In the genomic region with DNA sequence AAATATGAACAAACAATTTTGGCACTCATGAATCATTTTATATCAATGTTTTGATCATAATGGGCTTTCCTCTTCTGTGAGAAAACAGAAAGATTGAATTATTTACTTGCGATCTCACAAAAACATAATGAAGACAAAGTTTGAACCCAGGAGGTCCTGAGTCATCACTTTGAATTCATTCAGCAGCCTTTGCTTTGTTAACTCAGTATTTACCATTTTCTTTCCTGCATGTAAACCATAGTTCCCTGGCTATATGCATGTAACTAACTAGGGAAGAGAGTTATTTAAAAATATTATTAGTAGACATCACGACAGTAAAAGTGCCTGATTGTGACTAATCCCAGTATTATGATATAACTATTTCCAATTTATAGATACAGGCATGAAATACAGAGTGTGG, we compare ENCODE assay signal across 19 cellular contexts.
DNase-seq lines count a peak whose midpoint lies in the region; ATAC-seq, FAIRE-seq and TF ChIP-seq lines count a peak whose summit lies in the region.
"Had no signal": no experiment of that assay in that cellular context is flagged by ENCODE, and none has a peak within 500 bp of the region (broad histone marks: within the 10 kb centered on the region; RNA-seq: fewer than 3 reads in every experiment).

No MANE protein-coding gene starts in this region.

- H4K20me1 ChIP-seq in H1 (replicated peaks in 1 of 2; ENCODE audit: control insufficient read depth in 1 of 2, insufficient read depth in 2 of 2, low read length in 2 of 2), result no peaks in the 10 kb centered on the region

- WGBS in H1 (ENCODE audit: extremely low coverage in 1 of 2, insufficient coverage in 1 of 2, insufficient read length in 1 of 2, insufficient replicate concordance in 2 of 2, low coverage in 1 of 2, low lambda C conversion rate in 2 of 2, missing lambda C conversion rate in 1 of 2), 2 experiments, result 55% methylated on average over 2 of the region's 2 CpGs; no CpG with 5 or more reads in 1 of the 2 experiments

- H3K4me1 Mint-ChIP-seq in natural killer cell treated with Interleukin-12 subunit alpha and Interleukin-12 subunit beta and Interleukin-15 and Interleukin-18, amount 100 ng/mL, for 72 hours (ENCODE audit: low read depth in 2 of 2), result no peaks in the 10 kb centered on the region
- no peaks in the 10 kb centered on the region for H3K4me1 Mint-ChIP-seq in stimulated activated naive B cell treated with anti-CD40 and anti-IgM and Interleukin-4, amounts not matched to agents 10 μg/mL and 1 μg/mL and 100 μg/mL, for 72 hours
- H3K4me1 Mint-ChIP-seq: CD4-positive, alpha-beta memory T cell had no signal

- H4K91ac ChIP-seq in H1 (replicated peaks; ENCODE audit: insufficient read length, low read length), result no peak overlapping the region

- ATAC-seq in natural killer cell treated with Interleukin-12 subunit alpha and Interleukin-12 subunit beta and Interleukin-15 and Interleukin-18, amount 100 ng/mL, for 72 hours, result no peak
- no peak for ATAC-seq in stimulated activated naive B cell treated with anti-CD40 and anti-IgM and Interleukin-4, amounts not matched to agents 10 μg/mL and 1 μg/mL and 100 μg/mL, for 72 hours (replicated peaks)

- H2BK120ac ChIP-seq in H1 (replicated peaks; ENCODE audit: low read depth, low read length), result no peak overlapping the region

- H3K36me3 ChIP-seq in ACC112 (ENCODE audit: insufficient read depth, low read length) (no peaks in the 10 kb centered on the region), HUES6 (ENCODE audit: control insufficient read depth, insufficient read depth, low read length) (no peaks in the 10 kb centered on the region), H1 (ENCODE audit: control insufficient read depth in 2 of 4, insufficient read depth in 4 of 4, low read length in 3 of 4) (no peaks in the 10 kb centered on the region)
- H3K36me3 ChIP-seq: BE2C had no signal

- no peak overlapping the region for H3K27ac ChIP-seq in ACC112 (ENCODE audit: low read depth, low read length)
- peak overlapping the region; percentile 53; the same call in 1 of the 2 replicates for H3K27ac ChIP-seq in HUES6 (ENCODE audit: low read depth, low read length)
- H3K27ac ChIP-seq in H1 (ENCODE audit: low read depth, low read length), result no peak overlapping the region
- H3K27ac ChIP-seq: C4-2B, HL-60 had no signal

- H2BK15ac ChIP-seq in H1 (ENCODE audit: low read length), result no peak overlapping the region

- POLR2A ChIA-PET in H1 (lab: Charles Lee; ENCODE audit: partially characterized antibody), result no interaction called here

- H3K4ac ChIP-seq in H1 (replicated peaks; ENCODE audit: insufficient read length, low read depth, low read length), result no peak overlapping the region

- H2BK12ac ChIP-seq in H1 (ENCODE audit: low read depth, low read length), result no peak overlapping the region

- no peak overlapping the region for H2AK5ac ChIP-seq in H1 (ENCODE audit: low read depth, low read length)

- peak overlapping the region; percentile 71 for H2AFZ ChIP-seq in ACC112 (ENCODE audit: low read length, unreplicated experiment)
- no peak overlapping the region for H2AFZ ChIP-seq in H1 (ENCODE audit: low read length)

- H3K4me1 ChIP-seq in ACC112 (ENCODE audit: control insufficient read depth, insufficient read depth, low read length, unreplicated experiment), result no peaks in the 10 kb centered on the region
- H3K4me1 ChIP-seq in HUES6 (ENCODE audit: control insufficient read depth, insufficient read depth, low read length), result peaks cover 12% of the 10 kb centered on the region; the same call in 1 of the 2 replicates
- no peaks in the 10 kb centered on the region; a peak in 1 of 7 replicates for H3K4me1 ChIP-seq in H1 (replicated peaks in 1 of 4; ENCODE audit: control insufficient read depth in 3 of 4, insufficient read depth in 4 of 4, low read length in 3 of 4)
- H3K4me1 ChIP-seq: BE2C had no signal

- peaks cover 3% of the 10 kb centered on the region for H3K9me3 Mint-ChIP-seq in natural killer cell treated with Interleukin-12 subunit alpha and Interleukin-12 subunit beta and Interleukin-15 and Interleukin-18, amount 100 ng/mL, for 72 hours
- no peaks in the 10 kb centered on the region for H3K9me3 Mint-ChIP-seq in stimulated activated naive B cell treated with anti-CD40 and anti-IgM and Interleukin-4, amounts not matched to agents 10 μg/mL and 1 μg/mL and 100 μg/mL, for 72 hours

- TF ChIP-seq RAD21 in H1 (IDR thresholded peaks at IDR 0.05 in 1 of 2, conservative IDR thresholded peaks at IDR 0.05 in 1 of 2; ENCODE audit: low read depth in 2 of 2, low read length in 2 of 2), result no peak

- no peak overlapping the region for H4K8ac ChIP-seq in H1 (ENCODE audit: extremely low read depth, insufficient read depth, low read length)

- H3K79me2 ChIP-seq in ACC112 (ENCODE audit: control insufficient read depth, insufficient read depth, low read length, unreplicated experiment), result no peaks in the 10 kb centered on the region
- H3K79me2 ChIP-seq in H1 (ENCODE audit: control insufficient read depth in 1 of 2, insufficient read depth in 2 of 2, low read length in 2 of 2), result no peaks in the 10 kb centered on the region

- TF ChIP-seq POLR2A in H1 (IDR thresholded peaks at IDR 0.05; ENCODE audit: control extremely low read depth in 1 of 2, low read depth in 2 of 2, low read length in 2 of 2), result no peak

- no peak overlapping the region for H3K14ac ChIP-seq in H1 (ENCODE audit: insufficient read length)

- no peak overlapping the region for H2BK5ac ChIP-seq in H1 (ENCODE audit: low read depth, low read length)

- no peaks in the 10 kb centered on the region for H3K27me3 ChIP-seq in ACC112 (ENCODE audit: insufficient read depth, low read length)
- H3K27me3 ChIP-seq in HUES6 (ENCODE audit: control insufficient read depth, insufficient read depth, low read length), result no peaks in the 10 kb centered on the region
- no peaks in the 10 kb centered on the region for H3K27me3 ChIP-seq in H1 (replicated peaks in 1 of 4; ENCODE audit: control insufficient read depth in 3 of 4, extremely low read depth in 1 of 4, insufficient read depth in 3 of 4, low read length in 3 of 4)
- H3K27me3 ChIP-seq: BE2C had no signal

- CTCF ChIA-PET in H1 (lab: Charles Lee; ENCODE audit: partially characterized antibody), result no interaction called here

- H4K5ac ChIP-seq in H1 (ENCODE audit: insufficient read length, low read depth, low read length), result no peak overlapping the region

- no peak overlapping the region for H3K9ac ChIP-seq in HUES6 (ENCODE audit: low read length)
- H3K9ac ChIP-seq in H1 (replicated peaks in 1 of 4; ENCODE audit: extremely low read depth in 1 of 4, low read depth in 3 of 4, low read length in 3 of 4), result no peak overlapping the region

- TF ChIP-seq CTCF in H1 (IDR thresholded peaks at IDR 0.05; ENCODE audit: control extremely low read depth in 1 of 3, insufficient read depth in 1 of 3, low read depth in 1 of 3, low read length in 3 of 3), result no peak

- no peak overlapping the region for H3K18ac ChIP-seq in H1 (ENCODE audit: extremely low read depth, low read length)

- no peaks in the 10 kb centered on the region for H3K79me1 ChIP-seq in H1 (ENCODE audit: low read depth, low read length)

- H3K4me3 ChIP-seq in ACC112 (ENCODE audit: low read depth, low read length) (no peak overlapping the region), HUES6 (ENCODE audit: low read depth, low read length) (no peak overlapping the region), H1 (ENCODE audit: extremely low read depth in 1 of 4, insufficient read depth in 2 of 4, low read depth in 3 of 4, low read length in 4 of 4) (no peak overlapping the region)

- H3K9me3 ChIP-seq in HUES6 (ENCODE audit: control insufficient read depth, insufficient read depth, low read depth, low read length) (no peaks in the 10 kb centered on the region), H1 (ENCODE audit: insufficient read depth in 2 of 2, low read depth in 1 of 2, low read length in 1 of 2) (no peaks in the 10 kb centered on the region)
- H3K9me3 ChIP-seq: BE2C had no signal

- H2BK20ac ChIP-seq in H1 (ENCODE audit: low read length), result no peak overlapping the region

- no peak overlapping the region for H3K4me2 ChIP-seq in H1 (ENCODE audit: insufficient read depth in 1 of 2, low read depth in 2 of 2, low read length in 2 of 2)

- H3K4me3 Mint-ChIP-seq in natural killer cell treated with Interleukin-12 subunit alpha and Interleukin-12 subunit beta and Interleukin-15 and Interleukin-18, amount 100 ng/mL, for 72 hours, result no peak overlapping the region
- H3K4me3 Mint-ChIP-seq in stimulated activated naive B cell treated with anti-CD40 and anti-IgM and Interleukin-4, amounts not matched to agents 10 μg/mL and 1 μg/mL and 100 μg/mL, for 72 hours, result no peak overlapping the region
- H3K4me3 Mint-ChIP-seq: CD4-positive, alpha-beta memory T cell had no signal

- TF ChIP-seq EP300 in H1 (IDR thresholded peaks at IDR 0.05; ENCODE audit: borderline replicate concordance in 1 of 2, low read depth in 2 of 2, low read length in 2 of 2), result no peak

- no peaks in the 10 kb centered on the region for H3K27me3 Mint-ChIP-seq in natural killer cell treated with Interleukin-12 subunit alpha and Interleukin-12 subunit beta and Interleukin-15 and Interleukin-18, amount 100 ng/mL, for 72 hours
- no peaks in the 10 kb centered on the region for H3K27me3 Mint-ChIP-seq in stimulated activated naive B cell treated with anti-CD40 and anti-IgM and Interleukin-4, amounts not matched to agents 10 μg/mL and 1 μg/mL and 100 μg/mL, for 72 hours
- H3K27me3 Mint-ChIP-seq: CD4-positive, alpha-beta memory T cell had no signal

- no peak overlapping the region for H3K23ac ChIP-seq in H1 (ENCODE audit: insufficient read length)

- H3K27ac Mint-ChIP-seq in natural killer cell treated with Interleukin-12 subunit alpha and Interleukin-12 subunit beta and Interleukin-15 and Interleukin-18, amount 100 ng/mL, for 72 hours, result no peak overlapping the region
- no peak overlapping the region for H3K27ac Mint-ChIP-seq in stimulated activated naive B cell treated with anti-CD40 and anti-IgM and Interleukin-4, amounts not matched to agents 10 μg/mL and 1 μg/mL and 100 μg/mL, for 72 hours
- H3K27ac Mint-ChIP-seq: CD4-positive, alpha-beta memory T cell had no signal

- H3K36me3 Mint-ChIP-seq in natural killer cell treated with Interleukin-12 subunit alpha and Interleukin-12 subunit beta and Interleukin-15 and Interleukin-18, amount 100 ng/mL, for 72 hours, result no peaks in the 10 kb centered on the region
- H3K36me3 Mint-ChIP-seq in stimulated activated naive B cell treated with anti-CD40 and anti-IgM and Interleukin-4, amounts not matched to agents 10 μg/mL and 1 μg/mL and 100 μg/mL, for 72 hours, result no peaks in the 10 kb centered on the region
- H3K36me3 Mint-ChIP-seq: CD4-positive, alpha-beta memory T cell had no signal

- FAIRE-seq in H1 (lab: Jason Lieb, UNC), result peak; percentile 42
- FAIRE-seq: D721Med, GM19239, H54 had no signal

- no peaks in the 10 kb centered on the region for H3K23me2 ChIP-seq in H1 (ENCODE audit: low read depth, low read length)

- no peak for DNase-seq in H1 (ENCODE audit: low read depth in 1 of 2, low spot score in 2 of 2)
- peak; percentile 6 for DNase-seq in smooth muscle cell of the brain vasculature (ENCODE audit: low read depth, low spot score)
- no peak for DNase-seq in COLO668 (lab: John Stamatoyannopoulos, UW; ENCODE audit: unreplicated experiment)
- DNase-seq in natural killer cell treated with Interleukin-12 subunit alpha and Interleukin-12 subunit beta and Interleukin-15 and Interleukin-18, amount 100 ng/mL, for 72 hours (ENCODE audit: low spot score), result no peak
- DNase-seq in stimulated activated naive B cell treated with anti-CD40 and anti-IgM and Interleukin-4, amounts not matched to agents 10 μg/mL and 1 μg/mL and 100 μg/mL, for 72 hours, result no peak
- DNase-seq: BE2C; CD4-positive, alpha-beta memory T cell; COR-L47; DMS153; GF-D8; IMR-90; KBM-7 had no signal

- no peak overlapping the region for H3K56ac ChIP-seq in H1 (replicated peaks; ENCODE audit: insufficient read length, low read depth, low read length)
